Comparison of ENCODE assay signal across 12 cellular contexts in genomic region chr2:54551123-54551756, GRCh38.
A peak's percentile ranks its signal among the peaks of the same experiment; 100 is the strongest.
DNase-seq lines count a peak whose midpoint lies in the region; ATAC-seq and TF ChIP-seq lines count a peak whose summit lies in the region.
"Had no signal": no experiment of that assay in that cellular context is flagged by ENCODE, and none has a peak within 500 bp of the region (broad histone marks: within the 10 kb centered on the region; RNA-seq: fewer than 3 reads in every experiment).

No MANE protein-coding gene starts in this region.

- no peak overlapping the region for H3K4me3 ChIP-seq in left lung
- H3K4me3 ChIP-seq in A673 (ENCODE audit: low read depth, low read length, poor library complexity, severe bottlenecking): no peak overlapping the region
- H3K4me3 ChIP-seq: ascending aorta had no signal

- H3K9me3 ChIP-seq in left lung: no peaks in the 10 kb centered on the region
- H3K9me3 ChIP-seq in A673 (ENCODE audit: low read depth, low read length, poor library complexity, severe bottlenecking): no peaks in the 10 kb centered on the region
- H3K9me3 ChIP-seq: ascending aorta, BE2C, neutrophil had no signal

- no peaks in the 10 kb centered on the region for H3K36me3 Mint-ChIP-seq in natural killer cell treated with Interleukin-12 subunit alpha and Interleukin-12 subunit beta and Interleukin-15 and Interleukin-18, amount 100 ng/mL, for 72 hours

- H3K36me3 ChIP-seq in left lung (no peaks in the 10 kb centered on the region), A673 (ENCODE audit: insufficient read depth, low read length, poor library complexity, severe bottlenecking) (no peaks in the 10 kb centered on the region)
- H3K36me3 ChIP-seq: ascending aorta, BE2C, neutrophil had no signal

- H3K4me3 Mint-ChIP-seq in natural killer cell treated with Interleukin-12 subunit alpha and Interleukin-12 subunit beta and Interleukin-15 and Interleukin-18, amount 100 ng/mL, for 72 hours: no peak overlapping the region

- peaks cover 0 to 5% of the 10 kb centered on the region in 2 donors for H3K4me1 Mint-ChIP-seq in natural killer cell treated with Interleukin-12 subunit alpha and Interleukin-12 subunit beta and Interleukin-15 and Interleukin-18, amount 100 ng/mL, for 72 hours (ENCODE audit: low read depth in 2 of 2)

- DNase-seq in ELF-1 (ENCODE audit: low read depth, low spot score) (peak; percentile 57), left lung (no peak), DMS153 treated with DMSO at 0.1 percent for 48 hours (lab: John Stamatoyannopoulos, UW; ENCODE audit: unreplicated experiment) (no peak), A673 (ENCODE audit: low spot score) (no peak)
- DNase-seq in natural killer cell treated with Interleukin-12 subunit alpha and Interleukin-12 subunit beta and Interleukin-15 and Interleukin-18, amount 100 ng/mL, for 72 hours (ENCODE audit: low spot score): no peak
- DNase-seq in activated CD8-positive, alpha-beta memory T cell treated with anti-CD3 and anti-CD28 coated beads, Interleukin-2, amount 50 U/mL, for 48 hours: no peak
- DNase-seq: BE2C, OCI-M1 had no signal

- intact Hi-C loops in left lung (cut with DNase I) (no loop called here), A673 (cut with micrococcal nuclease; ENCODE audit: unreplicated experiment) (no loop called here)

- CTCF ChIA-PET in A673 (lab: Charles Lee): no interaction called here

- H3K27ac Mint-ChIP-seq in natural killer cell treated with Interleukin-12 subunit alpha and Interleukin-12 subunit beta and Interleukin-15 and Interleukin-18, amount 100 ng/mL, for 72 hours: no peak overlapping the region

- ATAC-seq in GM21526 (IDR thresholded peaks at IDR 0.05; ENCODE audit: low FRiP score, unreplicated experiment): peak; percentile 78
- peak; percentile 53 for ATAC-seq in HG03439 (IDR thresholded peaks at IDR 0.05; ENCODE audit: unreplicated experiment)
- peak; percentile 56 for ATAC-seq in left lung
- ATAC-seq in natural killer cell treated with Interleukin-12 subunit alpha and Interleukin-12 subunit beta and Interleukin-15 and Interleukin-18, amount 100 ng/mL, for 72 hours: no peak

- POLR2A ChIA-PET in A673 (lab: Charles Lee; ENCODE audit: low non-redundant PET): no interaction called here

- TF ChIP-seq CTCF in left lung (IDR thresholded peaks at IDR 0.05) (no peak), A673 (conservative IDR thresholded peaks at IDR 0.05; ENCODE audit: low read depth, low read length) (no peak)

- H3K27me3 Mint-ChIP-seq in natural killer cell treated with Interleukin-12 subunit alpha and Interleukin-12 subunit beta and Interleukin-15 and Interleukin-18, amount 100 ng/mL, for 72 hours: peaks cover 0 to 5% of the 10 kb centered on the region in 2 donors

- H3K27me3 ChIP-seq in left lung (no peaks in the 10 kb centered on the region), A673 (replicated peaks; ENCODE audit: insufficient read depth, low read depth, low read length, poor library complexity) (no peaks in the 10 kb centered on the region)
- H3K27me3 ChIP-seq: ascending aorta, BE2C, neutrophil had no signal

- H3K4me1 ChIP-seq in left lung (peaks cover 10 to 58% of the 10 kb centered on the region in 2 donors), A673 (ENCODE audit: insufficient read depth, low read length, poor library complexity, severe bottlenecking) (peaks cover 5% of the 10 kb centered on the region)

- no TSS peak for BruUV-seq in A673 (replicated peaks; lab: Mats Ljungman, UMichigan)

- no peaks in the 10 kb centered on the region for H3K9me3 Mint-ChIP-seq in natural killer cell treated with Interleukin-12 subunit alpha and Interleukin-12 subunit beta and Interleukin-15 and Interleukin-18, amount 100 ng/mL, for 72 hours

- H3K27ac ChIP-seq in left lung (peak overlapping the region in 1 of 2 donors; percentile 33), A673 (ENCODE audit: low read depth, low read length, poor library complexity, severe bottlenecking) (no peak overlapping the region)
- H3K27ac ChIP-seq: ascending aorta, neutrophil had no signal

Comparison
In these comparisons a context has a peak if more than half of its experiments do, and no peak if none do; other contexts are left out.
1. ATAC-seq: peak in GM21526 (single experiment), HG03439 (single experiment) and left lung (single experiment); none in natural killer cell treated with Interleukin-12 subunit alpha and Interleukin-12 subunit beta and Interleukin-15 and Interleukin-18, amount 100 ng/mL, for 72 hours (0 of 2).